In the genomic region with DNA sequence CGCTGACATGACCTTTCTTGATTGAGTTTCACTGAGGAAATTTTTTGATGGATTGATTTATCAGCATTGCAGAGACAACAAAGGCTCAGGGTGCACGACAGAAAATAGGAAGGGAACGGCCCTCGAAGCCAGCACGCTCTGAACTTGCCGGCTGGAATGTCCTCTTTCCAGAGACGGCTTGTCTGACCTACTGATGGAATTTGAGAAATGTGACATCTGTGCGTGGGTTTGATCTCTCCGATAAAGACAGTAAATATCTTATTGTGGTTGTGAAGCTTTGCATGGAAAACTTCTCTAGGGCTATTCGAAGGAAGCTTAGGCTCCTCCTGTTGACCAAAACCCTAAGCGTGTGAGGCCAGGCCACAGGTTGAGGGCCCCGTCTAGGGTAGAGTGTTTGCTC, we compare ENCODE assay signal across 17 cellular contexts.
"Had no signal": no experiment of that assay in that cellular context is flagged by ENCODE, and none has a peak within 500 bp of the region (broad histone marks: within the 10 kb centered on the region; RNA-seq: fewer than 3 reads in every experiment).

No MANE protein-coding gene starts in this region.

- H3K9me3 Mint-ChIP-seq: central memory CD8-positive, alpha-beta T cell; T-helper 2 cell treated with Interferon-gamma antibody and Interleukin-4, amounts not matched to agents 5 μg/mL and 100 μg/mL, for 36 hours had no signal

- H3K27ac Mint-ChIP-seq: activated CD4-positive, alpha-beta T cell treated with anti-CD3 and anti-CD28 coated beads for 36 hours; progenitor cell of endocrine pancreas; T-helper 2 cell treated with Interferon-gamma antibody and Interleukin-4, amounts not matched to agents 5 μg/mL and 100 μg/mL, for 36 hours; WTC11 had no signal

- H3K4me1 ChIP-seq: adrenal gland, gastrocnemius medialis, heart right ventricle, tibial artery, vagina had no signal

- H3K36me3 Mint-ChIP-seq: WTC11 had no signal

- H3K27ac ChIP-seq: adrenal gland, coronary artery, gastrocnemius medialis, heart right ventricle, tibial artery, vagina had no signal

- H3K27me3 ChIP-seq: adrenal gland, gastrocnemius medialis, tibial artery, vagina had no signal

- H3K4me3 Mint-ChIP-seq: activated CD4-positive, alpha-beta T cell treated with anti-CD3 and anti-CD28 coated beads for 36 hours; central memory CD8-positive, alpha-beta T cell; T-helper 2 cell treated with Interferon-gamma antibody and Interleukin-4, amounts not matched to agents 5 μg/mL and 100 μg/mL, for 36 hours; WTC11 had no signal

- DNase-seq: activated CD4-positive, alpha-beta T cell treated with anti-CD3 and anti-CD28 coated beads for 36 hours; activated CD4-positive, alpha-beta T cell treated with anti-CD3 and anti-CD28 coated beads, Interleukin-2, amount 50 U/mL, for 48 hours; activated gamma-delta T cell; adrenal gland; gastrocnemius medialis; heart right ventricle; stimulated activated naive CD8-positive, alpha-beta T cell treated with anti-CD3 and anti-CD28 coated beads, Interleukin-15, Interleukin-2, amounts not matched to agents 100 U/mL and 50 U/mL, for 24 hours; substantia nigra; tibial artery had no signal

- H3K4me3 ChIP-seq: adrenal gland, coronary artery, gastrocnemius medialis, heart right ventricle, tibial artery, vagina had no signal

- H3K27me3 Mint-ChIP-seq: activated CD4-positive, alpha-beta T cell treated with anti-CD3 and anti-CD28 coated beads for 36 hours; progenitor cell of endocrine pancreas had no signal

- H3K9me3 ChIP-seq: adrenal gland, gastrocnemius medialis, vagina had no signal

- H3K36me3 ChIP-seq: adrenal gland, gastrocnemius medialis, heart right ventricle, tibial artery, vagina had no signal

- ATAC-seq: activated CD4-positive, alpha-beta T cell treated with anti-CD3 and anti-CD28 coated beads for 36 hours; activated naive CD4-positive, alpha-beta T cell treated with anti-CD3 and anti-CD28 coated beads, Interleukin-2, amount 50 U/mL, for 72 hours; esophagus mucosa; gastrocnemius medialis; heart right ventricle; stimulated activated naive CD8-positive, alpha-beta T cell treated with anti-CD3 and anti-CD28 coated beads, Interleukin-15, Interleukin-2, amounts not matched to agents 100 U/mL and 50 U/mL, for 24 hours; WTC11 had no signal

- H3K4me1 Mint-ChIP-seq: activated CD4-positive, alpha-beta T cell treated with anti-CD3 and anti-CD28 coated beads for 36 hours; central memory CD8-positive, alpha-beta T cell had no signal
